ENCODE assay signal across 8 cellular contexts in the genomic region with DNA sequence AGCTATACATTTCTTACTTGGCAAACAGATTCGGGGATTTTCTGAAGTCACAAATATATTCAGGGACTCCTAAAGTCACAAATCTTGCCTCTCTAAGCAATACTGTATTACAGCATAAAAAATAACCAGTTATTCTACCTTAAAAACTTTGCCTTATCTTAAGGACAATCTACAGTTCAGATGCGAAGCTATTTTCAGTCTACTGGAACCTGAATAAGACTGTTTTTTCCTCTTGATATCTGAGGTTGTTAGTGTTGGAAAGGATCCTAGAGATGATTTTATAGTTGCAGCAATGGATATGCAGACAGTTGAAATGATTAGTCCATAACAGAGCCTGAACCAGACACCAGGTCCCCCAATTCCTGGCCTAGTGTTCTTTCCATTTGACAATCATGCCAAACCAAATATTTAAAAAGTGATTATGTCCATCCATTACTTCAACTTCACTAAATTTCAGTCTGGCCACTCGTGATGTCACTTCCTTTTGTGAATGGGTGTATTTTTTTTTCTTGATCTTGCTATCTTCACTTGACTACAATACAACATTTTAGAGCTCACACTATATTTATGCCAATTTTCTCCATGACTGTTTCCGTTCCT. TPM values are rescaled to one million over a fixed set of nuclear protein-coding genes. Genes with fewer than 3 reads are reported as not detected.
A peak's percentile ranks its signal among the peaks of the same experiment; 100 is the strongest.
DNase-seq lines count a peak whose midpoint lies in the region; ATAC-seq, FAIRE-seq and TF ChIP-seq lines count a peak whose summit lies in the region.

No MANE protein-coding gene starts in this region.

- CTCF ChIA-PET in PC-9 (lab: Charles Lee) = no interaction called here

- ATAC-seq in pancreas (peak in 3 of 4 donors; percentile 7 to 37 (median 19)), GM19035 (IDR thresholded peaks at IDR 0.05; ENCODE audit: unreplicated experiment) (no peak), GM21723 (IDR thresholded peaks at IDR 0.05; ENCODE audit: unreplicated experiment) (no peak)

- H3K4me3 ChIP-seq in GM12864 (ENCODE audit: low read depth, low read length) = peak overlapping the region; percentile 80
- no peak overlapping the region for H3K4me3 ChIP-seq in PC-9
- H3K4me3 ChIP-seq in pancreas = peak overlapping the region in 1 of 4 donors; percentile 74

- H3K36me3 ChIP-seq in PC-9 (ENCODE audit: low read depth) (no peaks in the 10 kb centered on the region), pancreas (no peaks in the 10 kb centered on the region)

- H3K79me2 ChIP-seq in PC-9 (ENCODE audit: low read depth) = no peaks in the 10 kb centered on the region

- intact Hi-C loops in PC-9 (cut with micrococcal nuclease; ENCODE audit: unreplicated experiment) = no loop called here
- intact Hi-C loops in pancreas (cut with DNase I) = no loop called here

- whole genome bisulfite sequencing in pancreas, 2 donors = 38 to 53% methylated on average over 4 of the region's 4 CpGs

- BruUV-seq in PC-9 (replicated peaks; lab: Mats Ljungman, UMichigan) = TSS peak; percentile 51

- H3K9me3 ChIP-seq in PC-9 (ENCODE audit: insufficient read depth, low read depth) (no peaks in the 10 kb centered on the region), pancreas (no peaks in the 10 kb centered on the region)

- no peak for FAIRE-seq in pancreas (lab: Jason Lieb, UNC)

- H3K4me2 ChIP-seq in PC-9 = no peak overlapping the region

- no peaks in the 10 kb centered on the region for H3K9me2 ChIP-seq in PC-9 (ENCODE audit: insufficient read depth)

- no peaks in the 10 kb centered on the region; the same call in 1 of the 2 replicates for H3F3A ChIP-seq in PC-9 (ENCODE audit: insufficient read depth, low read depth)

- POLR2A ChIA-PET in PC-9 (lab: Charles Lee; ENCODE audit: unreplicated experiment) = no interaction called here

- H3K27me3 ChIP-seq in PC-9 (ENCODE audit: insufficient read depth, low read depth) (no peaks in the 10 kb centered on the region), pancreas (no peaks in the 10 kb centered on the region)

- H3K27ac ChIP-seq in PC-9 (no peak overlapping the region), epithelial cell of prostate (peak overlapping the region; percentile 73), pancreas (peak overlapping the region in 1 of 4 donors; percentile 87)

- no peak for TF ChIP-seq CTCF in GM12864 (IDR thresholded peaks at IDR 0.05; ENCODE audit: low read depth, low read length, missing control alignments)
- no peak for TF ChIP-seq CTCF in PC-9 (conservative IDR thresholded peaks at IDR 0.05)
- no peak for TF ChIP-seq CTCF in pancreas (IDR thresholded peaks at IDR 0.05)

- no peaks in the 10 kb centered on the region for H4K20me1 ChIP-seq in PC-9 (ENCODE audit: insufficient read depth)

- 0 out of 2 replicates have a peak, but pooled peaks cover under 1% of the 10 kb centered on the region for H3K4me1 ChIP-seq in PC-9 (replicated peaks; ENCODE audit: insufficient read depth)
- peaks cover 0 to 13% (median 7%) of the 10 kb centered on the region in 3 donors for H3K4me1 ChIP-seq in pancreas

- H2AFZ ChIP-seq in PC-9 = no peak overlapping the region

- no peak for DNase-seq in GM12864 (ENCODE audit: low read depth)
- no peak for DNase-seq in PC-9
- DNase-seq in epithelial cell of prostate (ENCODE audit: low read depth, low spot score) = no peak
- no peak for DNase-seq in pancreas
- DNase-seq in iPS-NIHi11 (ENCODE audit: low spot score) = no peak
- DNase-seq in effector CD4-positive, alpha-beta T cell = no peak

RNA-seq across cellular contexts. Expression of gene HDGFL3, which starts 1.8 kb away (rescaled TPM):
- total RNA-seq in PC-9 (2021) = 10.1 TPM in 2 replicates
- 10 to 100 TPM in 2 of 6 donors, 1 to 10 TPM in 4; 5.8 to 17.2 (median 7.9) TPM for total RNA-seq in pancreas
- 10 to 100 TPM in 1 of 2 donors, 1 to 10 TPM in 1; 3.0 to 10.5 TPM for polyA plus RNA-seq in pancreas

Comparison
In these comparisons a context has a peak if more than half of its experiments do, and no peak if none do; other contexts are left out.
1. ATAC-seq: peak in pancreas (3 of 4); none in GM19035 (single experiment) and GM21723 (single experiment).